15 cellular contexts compared by ENCODE assay signal in the genomic region with DNA sequence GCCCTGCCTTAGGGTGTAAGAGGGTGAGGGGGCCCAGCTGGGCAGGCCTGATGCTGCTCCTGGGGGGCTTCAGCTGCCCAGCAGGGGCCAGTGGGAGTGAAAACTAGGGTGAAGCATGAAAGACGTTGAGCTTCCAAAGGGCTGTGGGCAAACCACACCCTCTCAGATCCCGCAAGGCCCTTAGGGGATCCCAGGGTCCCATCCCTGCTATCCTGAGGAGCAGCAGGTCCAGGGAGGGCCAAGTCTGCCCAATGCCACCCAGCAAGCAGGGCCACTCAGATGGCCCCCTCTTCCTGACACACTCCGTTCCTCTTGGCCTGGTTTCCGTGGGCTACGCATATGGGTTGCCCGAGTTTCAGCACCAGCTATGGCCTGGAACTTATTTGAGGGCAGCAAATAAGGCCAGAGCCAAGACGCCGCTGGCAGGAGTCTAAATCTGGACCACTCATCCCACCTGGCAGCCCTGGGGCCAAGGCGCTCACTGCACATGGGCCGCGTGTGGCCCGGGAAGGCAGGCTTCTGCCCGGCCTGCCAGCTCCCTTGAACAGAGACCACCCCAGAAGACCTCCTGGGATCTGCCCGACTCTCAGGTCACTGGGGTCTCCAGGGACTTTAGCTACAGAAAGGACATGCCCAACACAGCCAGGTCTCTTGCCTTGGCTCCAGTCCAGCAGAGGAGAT. TPM values are rescaled to one million over a fixed set of nuclear protein-coding genes. Genes with fewer than 3 reads are reported as not detected.
DNase-seq lines count a peak whose midpoint lies in the region; ATAC-seq and TF ChIP-seq lines count a peak whose summit lies in the region.
"Had no signal": no experiment of that assay in that cellular context is flagged by ENCODE, and none has a peak within 500 bp of the region (broad histone marks: within the 10 kb centered on the region; RNA-seq: fewer than 3 reads in every experiment).

No MANE protein-coding gene starts in this region.

- H3K27ac ChIP-seq in tibial artery, result no peak overlapping the region
- H3K27ac ChIP-seq: dorsolateral prefrontal cortex had no signal

- no peaks in the 10 kb centered on the region for H3K27me3 Mint-ChIP-seq in activated T-cell treated with anti-CD3 and anti-CD28 coated beads, Interleukin-2, amount 50 U/mL, for 24 hours
- no peaks in the 10 kb centered on the region for H3K27me3 Mint-ChIP-seq in central memory CD8-positive, alpha-beta T cell

- H3K9me3 ChIP-seq in skeletal muscle satellite cell (replicated peaks; ENCODE audit: low read length) (no peaks in the 10 kb centered on the region), tibial artery (no peaks in the 10 kb centered on the region)

- peak overlapping the region; percentile 85 for H3K27ac Mint-ChIP-seq in activated T-cell treated with anti-CD3 and anti-CD28 coated beads, Interleukin-2, amount 50 U/mL, for 24 hours
- peak overlapping the region; percentile 39 for H3K27ac Mint-ChIP-seq in central memory CD8-positive, alpha-beta T cell (ENCODE audit: low read depth)

- no peak for DNase-seq in activated T-cell treated with anti-CD3 and anti-CD28 coated beads, Interleukin-2, amount 50 U/mL, for 24 hours
- DNase-seq in activated T-cell treated with anti-CD3 and anti-CD28 coated beads, Interleukin-2, amount 50 U/mL, for 1 hour, result no peak
- peak; percentile 55 for DNase-seq in NCI-H69 (lab: John Stamatoyannopoulos, UW)
- no peak for DNase-seq in central memory CD8-positive, alpha-beta T cell (ENCODE audit: low spot score in 2 of 2)
- DNase-seq in tibial artery, result no peak
- no peak for DNase-seq in COLO829 (ENCODE audit: low spot score)
- DNase-seq: stimulated activated CD4-positive, alpha-beta T cell treated with anti-CD3 and anti-CD28 coated beads, Interleukin-15, amount 100 ng/mL, for 24 hours had no signal

- H3K4me3 Mint-ChIP-seq in activated T-cell treated with anti-CD3 and anti-CD28 coated beads, Interleukin-2, amount 50 U/mL, for 24 hours, result peak overlapping the region; percentile 88
- H3K4me3 Mint-ChIP-seq in central memory CD8-positive, alpha-beta T cell, result peak overlapping the region; percentile 90

- H3K9ac ChIP-seq in skeletal muscle satellite cell (ENCODE audit: low read depth, low read length), result peak overlapping the region; percentile 16

- intact Hi-C loops in tibial artery (cut with DNase I; ENCODE audit: low total_unique reads), result no loop called here

- no peaks in the 10 kb centered on the region for H3K9me3 Mint-ChIP-seq in activated T-cell treated with anti-CD3 and anti-CD28 coated beads, Interleukin-2, amount 50 U/mL, for 24 hours
- no peaks in the 10 kb centered on the region for H3K9me3 Mint-ChIP-seq in central memory CD8-positive, alpha-beta T cell

- ATAC-seq in central memory CD8-positive, alpha-beta T cell (replicated peaks; ENCODE audit: extremely low read depth, poor library complexity, severe bottlenecking), result no peak
- no peak for ATAC-seq in GM21447 (IDR thresholded peaks at IDR 0.05; ENCODE audit: unreplicated experiment)
- ATAC-seq: left lobe of liver had no signal

- H3K36me3 ChIP-seq in skeletal muscle satellite cell (ENCODE audit: insufficient read depth, low read length) (no peaks in the 10 kb centered on the region), tibial artery (no peaks in the 10 kb centered on the region)

- H3K4me3 ChIP-seq in skeletal muscle satellite cell (ENCODE audit: low read length) (peak overlapping the region; percentile 3), tibial artery (no peak overlapping the region)
- H3K4me3 ChIP-seq: dorsolateral prefrontal cortex had no signal

- H3K4me2 ChIP-seq in skeletal muscle satellite cell (ENCODE audit: low read length), result peak overlapping the region; percentile 30

- H3K4me1 ChIP-seq in skeletal muscle satellite cell (ENCODE audit: control insufficient read depth, insufficient read depth, low read length) (peaks cover 45% of the 10 kb centered on the region), tibial artery (peaks cover 4 to 53% (median 28%) of the 10 kb centered on the region in 4 donors)

- H3K27me3 ChIP-seq in skeletal muscle satellite cell (ENCODE audit: control insufficient read depth, insufficient read depth, low read length) (peaks cover 26% of the 10 kb centered on the region), tibial artery (peaks cover 0 to 48% of the 10 kb centered on the region in 2 donors)

- H3K36me3 Mint-ChIP-seq in activated T-cell treated with anti-CD3 and anti-CD28 coated beads, Interleukin-2, amount 50 U/mL, for 24 hours (ENCODE audit: low read depth), result peaks cover 45% of the 10 kb centered on the region
- H3K36me3 Mint-ChIP-seq in central memory CD8-positive, alpha-beta T cell (ENCODE audit: insufficient read depth), result peaks cover 36% of the 10 kb centered on the region

- peaks cover 70% of the 10 kb centered on the region for H3K4me1 Mint-ChIP-seq in activated T-cell treated with anti-CD3 and anti-CD28 coated beads, Interleukin-2, amount 50 U/mL, for 24 hours (ENCODE audit: low read depth)
- peaks cover 74% of the 10 kb centered on the region for H3K4me1 Mint-ChIP-seq in central memory CD8-positive, alpha-beta T cell

- TF ChIP-seq CTCF in tibial artery (IDR thresholded peaks at IDR 0.05), result no peak

RNA-seq across cellular contexts. Expression of gene ATP2A3, which starts 4.2 kb away (rescaled TPM):
- 0.25 and 1.3 TPM in 2 replicates for total RNA-seq in skeletal muscle satellite cell (2012; rRNA removed)
- total RNA-seq: osteocyte had no signal

RNA-seq across cellular contexts. Expression of gene P2RX1, which starts 43.8 kb away (rescaled TPM):
- total RNA-seq in skeletal muscle satellite cell (2012; rRNA removed), result under 0.01 and 0.22 TPM in 2 replicates
- total RNA-seq: glomerular endothelial cell, M059J, NCI-H460, osteocyte had no signal
